In the genomic region with DNA sequence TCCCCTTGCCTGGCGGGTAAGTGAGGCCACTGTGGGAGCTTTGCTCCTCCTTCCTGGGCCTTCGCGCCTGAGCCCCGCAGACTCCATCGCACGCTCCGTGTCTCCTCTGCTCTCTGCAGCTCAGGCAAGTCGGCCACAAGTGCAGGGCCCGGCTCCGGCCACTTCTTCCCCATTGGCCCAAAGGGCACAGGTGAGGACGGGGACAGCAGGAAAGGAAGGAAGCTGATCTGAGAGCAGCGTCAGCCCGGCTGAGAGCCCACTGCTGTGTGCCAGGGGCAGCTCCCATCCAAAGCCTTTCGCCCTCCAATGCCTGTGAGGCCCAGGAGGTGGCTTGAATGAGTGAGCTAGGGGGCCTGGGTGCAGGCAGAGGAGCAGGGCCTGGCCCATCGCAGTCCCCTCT, we compare ENCODE assay signal across 9 cellular contexts.
"Had no signal": no experiment of that assay in that cellular context is flagged by ENCODE, and none has a peak within 500 bp of the region (broad histone marks: within the 10 kb centered on the region; RNA-seq: fewer than 3 reads in every experiment).

No MANE protein-coding gene starts in this region.

- H3K9me3 ChIP-seq: suprapubic skin had no signal

- H3K27ac ChIP-seq: skin epidermis, suprapubic skin had no signal

- H3K27me3 ChIP-seq: suprapubic skin had no signal

- DNase-seq: activated B cell treated with CpG ODN at 0.5 μM for 24 hours; activated CD4-positive, alpha-beta T cell treated with anti-CD3 and anti-CD28 coated beads, Interleukin-2, amount 10 ng/mL, durations not matched to agents 24 days and 14 days; activated naive CD4-positive, alpha-beta T cell treated with anti-CD3 and anti-CD28 coated beads, Interleukin-2, amount 10 ng/mL, durations not matched to agents 7 days and 5 days; kidney glomerular epithelial cell; T-helper 1 cell had no signal

- H3K4me3 ChIP-seq: skin epidermis, suprapubic skin had no signal

- ATAC-seq: activated T-helper 17 cell treated with anti-CD3 and anti-CD28 coated beads, Interleukin-2, amount 50 U/mL, for 72 hours; natural killer cell treated with Interleukin-12 subunit alpha and Interleukin-12 subunit beta and Interleukin-15 and Interleukin-18, amount 100 ng/mL, for 72 hours had no signal
